Comparison of ENCODE assay signal across 1 cellular context in the genomic region with DNA sequence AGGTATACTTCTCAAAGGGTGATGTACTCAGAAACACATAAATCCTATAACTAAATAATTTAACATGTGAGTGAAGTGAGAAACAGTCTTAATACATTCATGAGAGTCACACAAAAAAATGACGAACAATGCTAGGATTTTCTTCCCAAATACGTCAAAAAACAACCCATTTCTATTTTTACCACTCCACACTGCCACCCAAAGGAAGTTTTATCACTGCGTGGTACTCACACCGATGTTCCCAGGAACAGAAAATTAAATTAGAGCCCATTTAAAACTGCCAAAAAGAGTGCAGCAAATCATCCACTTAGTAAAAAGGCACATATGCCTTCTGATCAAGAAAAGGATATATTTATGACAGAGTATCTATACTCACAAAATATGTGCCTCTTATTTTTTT.
TF ChIP-seq lines count a peak whose summit lies in the region.

No MANE protein-coding gene starts in this region.

TF ChIP-seq in H1, 55 proteins besides CTCF, POLR2A, EP300 and RAD21 (continued from another document):
- TF ChIP-seq, protein P1, sequence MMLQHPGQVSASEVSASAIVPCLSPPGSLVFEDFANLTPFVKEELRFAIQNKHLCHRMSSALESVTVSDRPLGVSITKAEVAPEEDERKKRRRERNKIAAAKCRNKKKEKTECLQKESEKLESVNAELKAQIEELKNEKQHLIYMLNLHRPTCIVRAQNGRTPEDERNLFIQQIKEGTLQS (IDR thresholded peaks at IDR 0.05; ENCODE audit: insufficient read depth, low read depth, low read length) = no peak
- TF ChIP-seq ASH2L (IDR thresholded peaks at IDR 0.05; ENCODE audit: low read length) (no peak), JUN (IDR thresholded peaks at IDR 0.05; ENCODE audit: low read depth, low read length) (no peak)
- TF ChIP-seq, protein P2, sequence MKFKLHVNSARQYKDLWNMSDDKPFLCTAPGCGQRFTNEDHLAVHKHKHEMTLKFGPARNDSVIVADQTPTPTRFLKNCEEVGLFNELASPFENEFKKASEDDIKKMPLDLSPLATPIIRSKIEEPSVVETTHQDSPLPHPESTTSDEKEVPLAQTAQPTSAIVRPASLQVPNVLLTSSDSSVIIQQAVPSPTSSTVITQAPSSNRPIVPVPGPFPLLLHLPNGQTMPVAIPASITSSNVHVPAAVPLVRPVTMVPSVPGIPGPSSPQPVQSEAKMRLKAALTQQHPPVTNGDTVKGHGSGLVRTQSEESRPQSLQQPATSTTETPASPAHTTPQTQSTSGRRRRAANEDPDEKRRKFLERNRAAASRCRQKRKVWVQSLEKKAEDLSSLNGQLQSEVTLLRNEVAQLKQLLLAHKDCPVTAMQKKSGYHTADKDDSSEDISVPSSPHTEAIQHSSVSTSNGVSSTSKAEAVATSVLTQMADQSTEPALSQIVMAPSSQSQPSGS (IDR thresholded peaks at IDR 0.05; ENCODE audit: low read length) = no peak
- TF ChIP-seq, protein P3, sequence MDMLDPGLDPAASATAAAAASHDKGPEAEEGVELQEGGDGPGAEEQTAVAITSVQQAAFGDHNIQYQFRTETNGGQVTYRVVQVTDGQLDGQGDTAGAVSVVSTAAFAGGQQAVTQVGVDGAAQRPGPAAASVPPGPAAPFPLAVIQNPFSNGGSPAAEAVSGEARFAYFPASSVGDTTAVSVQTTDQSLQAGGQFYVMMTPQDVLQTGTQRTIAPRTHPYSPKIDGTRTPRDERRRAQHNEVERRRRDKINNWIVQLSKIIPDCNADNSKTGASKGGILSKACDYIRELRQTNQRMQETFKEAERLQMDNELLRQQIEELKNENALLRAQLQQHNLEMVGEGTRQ (IDR thresholded peaks at IDR 0.05; ENCODE audit: low read length) = no peak
